1 cellular context compared by ENCODE assay signal in genomic region chr22:36856121-36856791, GRCh38.
TF ChIP-seq lines count a peak whose summit lies in the region.

No MANE protein-coding gene starts in this region.

TF ChIP-seq in HepG2, 621 proteins besides CTCF, POLR2A, EP300 and RAD21 (continued from another document and continues in another):
- peak; percentile 35; the same call in 1 of the 2 replicates for TF ChIP-seq MXD3 (CRISPR knock-in tag; IDR thresholded peaks at IDR 0.05)
- no peak for TF ChIP-seq TMF1 (CRISPR knock-in tag; IDR thresholded peaks at IDR 0.05; ENCODE audit: low read depth)
- TF ChIP-seq ZNF576 (CRISPR knock-in tag; IDR thresholded peaks at IDR 0.05), result no peak
- no peak for TF ChIP-seq HMGXB3 (CRISPR knock-in tag; IDR thresholded peaks at IDR 0.05; ENCODE audit: borderline replicate concordance)
- no peak for TF ChIP-seq ZBTB3 (CRISPR knock-in tag; IDR thresholded peaks at IDR 0.05; ENCODE audit: borderline replicate concordance, low read depth)
- TF ChIP-seq ZNF580 (CRISPR knock-in tag; IDR thresholded peaks at IDR 0.05; ENCODE audit: borderline replicate concordance, low read depth), result no peak
- TF ChIP-seq ZNF484 (CRISPR knock-in tag; IDR thresholded peaks at IDR 0.05; ENCODE audit: borderline replicate concordance, low read depth), result no peak
- TF ChIP-seq BORCS8-MEF2B (CRISPR knock-in tag; IDR thresholded peaks at IDR 0.05), result peak; percentile 69; the same call in 1 of the 2 replicates
- TF ChIP-seq ZNF672 (CRISPR knock-in tag; IDR thresholded peaks at IDR 0.05), result no peak
- peak; percentile 57 for TF ChIP-seq ZGPAT (CRISPR knock-in tag; IDR thresholded peaks at IDR 0.05)
- TF ChIP-seq HNF4G (IDR thresholded peaks at IDR 0.05; ENCODE audit: borderline replicate concordance, low read depth, low read length), result no peak
- no peak for TF ChIP-seq HNF4G (CRISPR knock-in tag; IDR thresholded peaks at IDR 0.05; ENCODE audit: borderline replicate concordance, low read depth)
- peak; percentile 35; the same call in 1 of the 2 replicates for TF ChIP-seq FOSL2 (CRISPR knock-in tag; IDR thresholded peaks at IDR 0.05)
- no peak for TF ChIP-seq GATA4 (IDR thresholded peaks at IDR 0.05; ENCODE audit: borderline replicate concordance, low read depth)
- no peak for TF ChIP-seq ZFP36L1 (CRISPR knock-in tag; IDR thresholded peaks at IDR 0.05)
- no peak for TF ChIP-seq ZMYM2 (CRISPR knock-in tag; IDR thresholded peaks at IDR 0.05)
- TF ChIP-seq NKX3-1 (CRISPR knock-in tag; IDR thresholded peaks at IDR 0.05), result no peak
- TF ChIP-seq ELK4 (CRISPR knock-in tag; IDR thresholded peaks at IDR 0.05; ENCODE audit: borderline replicate concordance), result no peak
- no peak for TF ChIP-seq ZNF207 (IDR thresholded peaks at IDR 0.05; ENCODE audit: borderline replicate concordance)
- no peak for TF ChIP-seq ELF4 (CRISPR knock-in tag; IDR thresholded peaks at IDR 0.05; ENCODE audit: borderline replicate concordance)
- TF ChIP-seq HDAC6 (IDR thresholded peaks at IDR 0.05; ENCODE audit: low read depth, low read length), result no peak
- no peak for TF ChIP-seq ZFAT (CRISPR knock-in tag; conservative IDR thresholded peaks at IDR 0.05)
- TF ChIP-seq SUZ12 (IDR thresholded peaks at IDR 0.05; ENCODE audit: low read depth, low read length), result no peak
- peak; percentile 57; the same call in 1 of the 2 replicates for TF ChIP-seq SALL2 (CRISPR knock-in tag; IDR thresholded peaks at IDR 0.05)
- TF ChIP-seq GTF2F1 (IDR thresholded peaks at IDR 0.05; ENCODE audit: low read length), result no peak
- TF ChIP-seq ZNF782 (CRISPR knock-in tag; IDR thresholded peaks at IDR 0.05; ENCODE audit: borderline replicate concordance), result no peak
- TF ChIP-seq ZNF367 (CRISPR knock-in tag; IDR thresholded peaks at IDR 0.05; ENCODE audit: borderline replicate concordance), result no peak
- no peak for TF ChIP-seq GPN1 (CRISPR knock-in tag; IDR thresholded peaks at IDR 0.05; ENCODE audit: borderline replicate concordance)
- peak; percentile 64 for TF ChIP-seq ZNF331 (CRISPR knock-in tag; IDR thresholded peaks at IDR 0.05)
- TF ChIP-seq ZNF337 (CRISPR knock-in tag; IDR thresholded peaks at IDR 0.05; ENCODE audit: borderline replicate concordance, low read depth), result no peak
- TF ChIP-seq STAT5B (CRISPR knock-in tag; IDR thresholded peaks at IDR 0.05), result no peak
- no peak for TF ChIP-seq ZKSCAN1 (IDR thresholded peaks at IDR 0.05; ENCODE audit: low read length)
- no peak for TF ChIP-seq ZNF512B (CRISPR knock-in tag; IDR thresholded peaks at IDR 0.05; ENCODE audit: borderline replicate concordance)
- TF ChIP-seq ZNF276 (CRISPR knock-in tag; IDR thresholded peaks at IDR 0.05; ENCODE audit: low read depth), result no peak
- no peak for TF ChIP-seq MYPOP (CRISPR knock-in tag; IDR thresholded peaks at IDR 0.05)
- TF ChIP-seq ZNF597 (CRISPR knock-in tag; IDR thresholded peaks at IDR 0.05), result no peak
- TF ChIP-seq ZNF639 (CRISPR knock-in tag; conservative IDR thresholded peaks at IDR 0.05), result no peak
- 0 out of 2 replicates have a peak, but pooled peaks have one; percentile 34 for TF ChIP-seq HDAC2 (CRISPR knock-in tag; IDR thresholded peaks at IDR 0.05)
- TF ChIP-seq ZBTB7A (CRISPR knock-in tag; IDR thresholded peaks at IDR 0.05), result no peak
- TF ChIP-seq ATM (IDR thresholded peaks at IDR 0.05; ENCODE audit: borderline replicate concordance), result no peak
- TF ChIP-seq YEATS2 (CRISPR knock-in tag; IDR thresholded peaks at IDR 0.05; ENCODE audit: borderline replicate concordance), result peak; percentile 52; the same call in 1 of the 2 replicates
- no peak for TF ChIP-seq DR1 (CRISPR knock-in tag; IDR thresholded peaks at IDR 0.05)
- TF ChIP-seq RNF2 (conservative IDR thresholded peaks at IDR 0.05; ENCODE audit: low read depth), result 0 out of 2 replicates have a peak, but pooled peaks have one; percentile 40
- no peak for TF ChIP-seq NRL (CRISPR knock-in tag; IDR thresholded peaks at IDR 0.05; ENCODE audit: borderline replicate concordance)
- no peak for TF ChIP-seq HES4 (CRISPR knock-in tag; IDR thresholded peaks at IDR 0.05; ENCODE audit: borderline replicate concordance)
- TF ChIP-seq ZNF280B (CRISPR knock-in tag; IDR thresholded peaks at IDR 0.05; ENCODE audit: borderline replicate concordance), result 0 out of 2 replicates have a peak, but pooled peaks have one; percentile 26
- TF ChIP-seq BHLHE40 (IDR thresholded peaks at IDR 0.05; ENCODE audit: low read length), result 0 out of 2 replicates have a peak, but pooled peaks have one; percentile 14
- TF ChIP-seq MATR3 (CRISPR knock-in tag; IDR thresholded peaks at IDR 0.05), result no peak
